In the genomic region with DNA sequence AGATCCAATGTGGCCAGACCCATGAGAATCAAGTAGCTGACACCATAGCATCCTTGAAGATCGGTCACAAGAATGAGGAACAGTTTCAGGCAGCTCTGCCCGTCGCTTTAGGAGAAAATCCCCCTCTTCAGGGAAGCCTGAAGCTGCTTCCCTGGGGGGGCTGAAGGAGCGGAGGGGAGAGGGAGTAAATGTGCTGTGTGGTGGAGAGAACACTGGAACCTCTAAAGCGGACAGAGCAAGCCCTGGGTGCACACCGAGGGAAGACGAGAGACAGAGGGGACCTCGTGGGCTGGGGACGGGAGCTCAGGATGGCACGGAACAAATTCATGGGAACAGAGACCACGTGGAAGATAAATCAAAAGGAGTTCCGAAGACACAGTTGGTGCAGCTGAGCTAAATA, we compare ENCODE assay signal across 18 cellular contexts.
"Had no signal": no experiment of that assay in that cellular context is flagged by ENCODE, and none has a peak within 500 bp of the region (broad histone marks: within the 10 kb centered on the region; RNA-seq: fewer than 3 reads in every experiment).

No MANE protein-coding gene starts in this region.

- H3K4me2 ChIP-seq: neural progenitor cell had no signal

- H3K36me3 ChIP-seq: adrenal gland, heart right ventricle, lower lobe of right lung, neural progenitor cell, spleen had no signal

- H3K4me3 ChIP-seq: adrenal gland, dorsolateral prefrontal cortex, heart right ventricle, lower lobe of right lung, neural progenitor cell, spleen had no signal

- H2AFZ ChIP-seq: neural progenitor cell had no signal

- DNase-seq: activated CD4-positive, alpha-beta T cell treated with anti-CD3 and anti-CD28 coated beads for 1 hour; activated CD4-positive, alpha-beta T cell treated with anti-CD3 and anti-CD28 coated beads, Interleukin-2, amount 50 U/mL, for 1 hour; activated naive CD4-positive, alpha-beta T cell; activated T-cell treated with anti-CD3 and anti-CD28 coated beads for 4 hours; central memory CD4-positive, alpha-beta T cell; foreskin fibroblast; heart right ventricle; lower lobe of right lung; retina; spleen; stimulated activated CD4-positive, alpha-beta T cell treated with anti-CD3 and anti-CD28 coated beads, Interleukin-4, amount 100 ng/mL, for 1 hour; stimulated activated naive CD4-positive, alpha-beta T cell; T-helper 9 cell had no signal

- H3K27me3 ChIP-seq: adrenal gland, dorsolateral prefrontal cortex, neural progenitor cell had no signal

- H3K4me1 ChIP-seq: adrenal gland, heart right ventricle, lower lobe of right lung, neural progenitor cell, spleen had no signal

- ATAC-seq: heart right ventricle; lower lobe of right lung; naive thymus-derived CD8-positive, alpha-beta T cell had no signal

- H3K27ac ChIP-seq: adrenal gland, dorsolateral prefrontal cortex, epithelial cell of prostate, heart right ventricle, lower lobe of right lung, neural progenitor cell, spleen had no signal

- H3K9me3 ChIP-seq: adrenal gland, heart right ventricle, lower lobe of right lung, spleen had no signal
